8 cellular contexts compared by ENCODE assay signal in genomic region chr20:46458891-46459750, GRCh38. TPM values are rescaled to one million over a fixed set of nuclear protein-coding genes. Genes with fewer than 3 reads are reported as not detected.
DNase-seq lines count a peak whose midpoint lies in the region; ATAC-seq and TF ChIP-seq lines count a peak whose summit lies in the region.
"Had no signal": no experiment of that assay in that cellular context is flagged by ENCODE, and none has a peak within 500 bp of the region (broad histone marks: within the 10 kb centered on the region; RNA-seq: fewer than 3 reads in every experiment).

No MANE protein-coding gene starts in this region.

- peak; percentile 76 for ATAC-seq in left lung
- no peak for ATAC-seq in activated T-helper 17 cell treated with anti-CD3 and anti-CD28 coated beads, Interleukin-2, amount 50 U/mL, for 72 hours (replicated peaks)
- ATAC-seq: right lobe of liver had no signal

- H3K4me3 ChIP-seq in mammary epithelial cell (replicated peaks in 1 of 3; ENCODE audit: insufficient read depth in 1 of 3, low read depth in 2 of 3, low read length in 3 of 3) (no peak overlapping the region), left lung (no peak overlapping the region)
- H3K4me3 ChIP-seq: right lobe of liver had no signal

- no peak overlapping the region for H3K4me3 Mint-ChIP-seq in activated T-helper 17 cell treated with anti-CD3 and anti-CD28 coated beads, Interleukin-2, amount 50 U/mL, for 72 hours

- peaks cover 25% of the 10 kb centered on the region for H3K27me3 Mint-ChIP-seq in activated T-helper 17 cell treated with anti-CD3 and anti-CD28 coated beads, Interleukin-2, amount 50 U/mL, for 72 hours

- BruUV-seq in mammary epithelial cell (replicated peaks; lab: Mats Ljungman, UMichigan) = no TSS peak

- CTCF ChIA-PET in mammary epithelial cell (lab: Charles Lee; ENCODE audit: low non-redundant PET) = no interaction called here

- H3K79me2 ChIP-seq in mammary epithelial cell (ENCODE audit: insufficient read depth, low read length) = no peaks in the 10 kb centered on the region

- no peak for TF ChIP-seq CTCF in mammary epithelial cell (conservative IDR thresholded peaks at IDR 0.05 in 1 of 2, IDR thresholded peaks at IDR 0.05 in 1 of 2; ENCODE audit: extremely low read depth in 1 of 2, insufficient read depth in 1 of 2, low read depth in 1 of 2, low read length in 2 of 2)
- TF ChIP-seq CTCF in left lung (IDR thresholded peaks at IDR 0.05) = no peak

- no peak overlapping the region for H3K27ac ChIP-seq in mammary epithelial cell (ENCODE audit: insufficient read depth, low read depth, low read length)
- H3K27ac ChIP-seq in left lung = no peak overlapping the region
- H3K27ac ChIP-seq: right lobe of liver had no signal

- no peaks in the 10 kb centered on the region for H3K27me3 ChIP-seq in mammary epithelial cell (ENCODE audit: insufficient read depth, low read length)
- H3K27me3 ChIP-seq in left lung = peaks cover 0 to 29% of the 10 kb centered on the region in 2 donors
- H3K27me3 ChIP-seq: right lobe of liver had no signal

- H3K4me1 ChIP-seq in mammary epithelial cell (ENCODE audit: insufficient read depth, low read length) (no peaks in the 10 kb centered on the region), left lung (no peaks in the 10 kb centered on the region)
- H3K4me1 ChIP-seq: right lobe of liver had no signal

- DNase-seq in NCI-H1092 treated with DMSO at 0.1 percent for 48 hours (lab: John Stamatoyannopoulos, UW) (peak; percentile 42), mammary epithelial cell (peak; percentile 18), left lung (peak; percentile 54 to 86), superior temporal gyrus (ENCODE audit: extremely low spot score) (peak; percentile 55), T-helper 9 cell (no peak), NOMO-1 (lab: John Stamatoyannopoulos, UW; ENCODE audit: unreplicated experiment in 2 of 2) (no peak)

- intact Hi-C loops in mammary epithelial cell (cut with micrococcal nuclease) (no loop called here), left lung (cut with DNase I) (no loop called here)

- H3K4me1 Mint-ChIP-seq in activated T-helper 17 cell treated with anti-CD3 and anti-CD28 coated beads, Interleukin-2, amount 50 U/mL, for 72 hours = no peaks in the 10 kb centered on the region

- H3K4me2 ChIP-seq in mammary epithelial cell (ENCODE audit: insufficient read depth, low read depth, low read length) = peak overlapping the region; percentile 1

- H4K20me1 ChIP-seq in mammary epithelial cell (ENCODE audit: insufficient read depth, low read length) = no peaks in the 10 kb centered on the region

- dilution Hi-C loops in mammary epithelial cell (cut with HindIII; ENCODE audit: low sequenced_read_pairs) = no loop called here

- no peaks in the 10 kb centered on the region for H3K36me3 ChIP-seq in mammary epithelial cell (ENCODE audit: insufficient read depth, low read length)
- H3K36me3 ChIP-seq in left lung = no peaks in the 10 kb centered on the region
- H3K36me3 ChIP-seq: right lobe of liver had no signal

- H3K36me3 Mint-ChIP-seq in activated T-helper 17 cell treated with anti-CD3 and anti-CD28 coated beads, Interleukin-2, amount 50 U/mL, for 72 hours (ENCODE audit: low read depth) = peaks cover 7% of the 10 kb centered on the region

- H2AFZ ChIP-seq in mammary epithelial cell (ENCODE audit: low read depth, low read length) = peak overlapping the region; percentile 0

- H3K9me3 ChIP-seq in mammary epithelial cell (replicated peaks; ENCODE audit: insufficient read depth, low read length) = peaks cover 30% of the 10 kb centered on the region
- H3K9me3 ChIP-seq in left lung = peaks cover 0 to 19% of the 10 kb centered on the region in 2 donors

- in situ Hi-C loops in mammary epithelial cell (cut with MboI; ENCODE audit: low sequenced_read_pairs in 2 of 2) = no loop called here

- 19% methylated on average over 34 of the region's 35 CpGs for WGBS in mammary epithelial cell (ENCODE audit: low coverage, missing lambda C conversion rate)

- no peak overlapping the region for H3K9ac ChIP-seq in mammary epithelial cell (ENCODE audit: insufficient read depth, low read length)

- peaks cover 16% of the 10 kb centered on the region for H3K9me3 Mint-ChIP-seq in activated T-helper 17 cell treated with anti-CD3 and anti-CD28 coated beads, Interleukin-2, amount 50 U/mL, for 72 hours

- no peak overlapping the region for H3K27ac Mint-ChIP-seq in activated T-helper 17 cell treated with anti-CD3 and anti-CD28 coated beads, Interleukin-2, amount 50 U/mL, for 72 hours

RNA-seq across cellular contexts. Expression of gene ELMO2, which starts 52.7 kb away (rescaled TPM):
- 10 to 100 TPM; 29.6 to 44.0 TPM for total RNA-seq in mammary epithelial cell
- polyA plus RNA-seq in mammary epithelial cell = 24.6 TPM
- 73.5 TPM for polyA minus RNA-seq in mammary epithelial cell
- total RNA-seq in left lung = 10 to 100 TPM; 56.2 to 58.3 TPM
- total RNA-seq in activated T-helper 17 cell treated with anti-CD3 and anti-CD28 coated beads, Interleukin-2, amount 50 U/mL, for 72 hours = 10 to 100 TPM; 54.6 to 57.2 TPM

RNA-seq across cellular contexts. Expression of gene ZNF334, which starts 54.2 kb away (rescaled TPM):
- 1 to 10 TPM; 1.1 to 4.3 TPM for total RNA-seq in mammary epithelial cell
- polyA plus RNA-seq in mammary epithelial cell = 2.0 TPM
- 1.1 TPM for polyA minus RNA-seq in mammary epithelial cell
- total RNA-seq in left lung = 1 to 10 TPM; 4.3 to 6.2 TPM
- total RNA-seq in activated T-helper 17 cell treated with anti-CD3 and anti-CD28 coated beads, Interleukin-2, amount 50 U/mL, for 72 hours = 1 to 10 TPM in 1 of 2 donors, under 1 TPM in 1; 0.76 to 3.0 TPM

Comparison
In these comparisons a context has a peak if more than half of its experiments do, and no peak if none do; other contexts are left out.
1. DNase-seq: peak in NCI-H1092 treated with DMSO at 0.1 percent for 48 hours (single experiment), mammary epithelial cell (single experiment), left lung (2 of 2) and superior temporal gyrus (single experiment); none in T-helper 9 cell (single experiment) and NOMO-1 (0 of 2).